25 cellular contexts compared by ENCODE assay signal in genomic region chr4:24650849-24651248, GRCh38.
DNase-seq lines count a peak whose midpoint lies in the region; ATAC-seq, FAIRE-seq and TF ChIP-seq lines count a peak whose summit lies in the region.
"Had no signal": no experiment of that assay in that cellular context is flagged by ENCODE, and none has a peak within 500 bp of the region (broad histone marks: within the 10 kb centered on the region; RNA-seq: fewer than 3 reads in every experiment).

No MANE protein-coding gene starts in this region.

- peaks cover 5% of the 10 kb centered on the region for H3K9me1 ChIP-seq in IMR-90 (ENCODE audit: insufficient read depth, low read length)

- no peak overlapping the region for H2BK20ac ChIP-seq in IMR-90 (ENCODE audit: low read depth, low read length)
- peak overlapping the region; percentile 91; the same call in 1 of the 2 replicates for H2BK20ac ChIP-seq in H1 (ENCODE audit: low read length)

- H3K4ac ChIP-seq in IMR-90 (ENCODE audit: low read depth, low read length) (no peak overlapping the region), H1 (replicated peaks; ENCODE audit: insufficient read length, low read depth, low read length) (no peak overlapping the region)

- CTCF ChIA-PET in SK-N-SH (lab: Yijun Ruan, JAX), result no interaction called here
- CTCF ChIA-PET in IMR-90 (lab: Yijun Ruan, JAX), result interaction anchor here (0.6 kb wide), 2 partner anchors 9 to 23 kb away, joined by 4 to 7 read pairs; no protein-coding TSS in a partner anchor
- CTCF ChIA-PET in H1 (lab: Charles Lee; ENCODE audit: partially characterized antibody), result interaction anchor here (1.0 to 2.4 kb wide), 3 partner anchors 8 to 173 kb away, joined by 3 to 5 read pairs (median 3); no protein-coding TSS in a partner anchor

- H3K4me1 ChIP-seq in SK-N-SH (ENCODE audit: control insufficient read depth in 1 of 2, insufficient read depth in 2 of 2, low read depth in 1 of 2, low read length in 1 of 2) (no peaks in the 10 kb centered on the region), IMR-90 (ENCODE audit: control insufficient read depth, insufficient read depth, low read length) (peaks cover 7% of the 10 kb centered on the region), H1 (replicated peaks in 1 of 4; ENCODE audit: control insufficient read depth in 3 of 4, insufficient read depth in 4 of 4, low read length in 3 of 4) (peaks cover 0 to 9% (median 1%) of the 10 kb centered on the region in 4 experiments; a peak in 3 of 7 replicates), osteoblast (ENCODE audit: insufficient read depth, low read length) (no peaks in the 10 kb centered on the region)
- H3K4me1 ChIP-seq: BE2C had no signal

- H2BK15ac ChIP-seq in IMR-90 (ENCODE audit: low read depth, low read length), result no peak overlapping the region
- H2BK15ac ChIP-seq in H1 (ENCODE audit: low read length), result no peak overlapping the region

- no peak overlapping the region for H3K18ac ChIP-seq in IMR-90 (ENCODE audit: low read depth, low read length)
- H3K18ac ChIP-seq in H1 (ENCODE audit: extremely low read depth, low read length), result no peak overlapping the region; the same call in 1 of the 2 replicates

- H3K23ac ChIP-seq in IMR-90 (ENCODE audit: low read depth, low read length) (no peak overlapping the region), H1 (ENCODE audit: insufficient read length) (no peak overlapping the region)

- no peak for TF ChIP-seq CTCF in SK-N-SH (IDR thresholded peaks at IDR 0.05)
- TF ChIP-seq CTCF in IMR-90 (conservative IDR thresholded peaks at IDR 0.05; ENCODE audit: low read depth, low read length), result no peak
- TF ChIP-seq CTCF in H1 (IDR thresholded peaks at IDR 0.05; ENCODE audit: control extremely low read depth in 1 of 3, insufficient read depth in 1 of 3, low read depth in 1 of 3, low read length in 3 of 3), result no peak
- TF ChIP-seq CTCF in osteoblast (IDR thresholded peaks at IDR 0.05; ENCODE audit: extremely low read depth, low read depth, low read length), result no peak
- no peak for TF ChIP-seq CTCF in mesothelial cell of epicardium (IDR thresholded peaks at IDR 0.05; ENCODE audit: unreplicated experiment)

- no peaks in the 10 kb centered on the region for H3K9me3 Mint-ChIP-seq in mesothelial cell of epicardium
- H3K9me3 Mint-ChIP-seq: CD4-positive, alpha-beta T cell; CD8-positive, alpha-beta memory T cell; H9 had no signal

- H2AFZ ChIP-seq in SK-N-SH (ENCODE audit: low read depth) (0 out of 2 replicates have a peak overlapping the region, but pooled peaks have one; percentile 18), IMR-90 (replicated peaks; ENCODE audit: low read length, poor library complexity) (peak overlapping the region; percentile 29), H1 (ENCODE audit: low read length) (no peak overlapping the region), osteoblast (ENCODE audit: low read length) (no peak overlapping the region)

- H3K27ac ChIP-seq in SK-N-SH (ENCODE audit: low read depth in 2 of 2, low read length in 1 of 2), result no peak overlapping the region
- no peak overlapping the region for H3K27ac ChIP-seq in IMR-90 (ENCODE audit: insufficient read depth, low read length)
- no peak overlapping the region for H3K27ac ChIP-seq in H1 (ENCODE audit: low read depth, low read length)
- H3K27ac ChIP-seq in osteoblast (ENCODE audit: low read depth, low read length), result no peak overlapping the region
- H3K27ac ChIP-seq: 22Rv1; BLaER1 treated with 17β-estradiol and CSF1 and Interleukin-3, amounts not matched to agents 10 nM and 100 nM had no signal

- no peaks in the 10 kb centered on the region for H3K9me2 ChIP-seq in SK-N-SH

- H3K14ac ChIP-seq in IMR-90 (replicated peaks; ENCODE audit: low read depth, low read length) (no peak overlapping the region), H1 (ENCODE audit: insufficient read length) (no peak overlapping the region)

- H3K79me1 ChIP-seq in IMR-90 (ENCODE audit: low read depth in 1 of 2, low read length in 2 of 2) (no peaks in the 10 kb centered on the region), H1 (ENCODE audit: low read depth, low read length) (no peaks in the 10 kb centered on the region)

- in situ Hi-C loops in IMR-90 (cut with MboI; ENCODE audit: low sequenced_read_pairs), result no loop called here

- intact Hi-C loops in IMR-90 (cut with micrococcal nuclease), result no loop called here

- H4K8ac ChIP-seq in IMR-90 (ENCODE audit: low read depth in 2 of 2, low read length in 2 of 2) (no peak overlapping the region), H1 (ENCODE audit: extremely low read depth, insufficient read depth, low read length) (no peak overlapping the region)

- H3K36me3 ChIP-seq in SK-N-SH (replicated peaks in 1 of 2; ENCODE audit: control insufficient read depth in 1 of 2, insufficient read depth in 2 of 2, low read length in 1 of 2), result no peaks in the 10 kb centered on the region
- H3K36me3 ChIP-seq in IMR-90 (ENCODE audit: control insufficient read depth, insufficient read depth, low read length), result no peaks in the 10 kb centered on the region
- H3K36me3 ChIP-seq in H1 (ENCODE audit: control insufficient read depth in 2 of 4, insufficient read depth in 4 of 4, low read length in 3 of 4), result no peaks in the 10 kb centered on the region
- H3K36me3 ChIP-seq in osteoblast (ENCODE audit: insufficient read depth, low read length), result no peaks in the 10 kb centered on the region
- H3K36me3 ChIP-seq: BE2C; BLaER1 treated with 17β-estradiol and CSF1 and Interleukin-3, amounts not matched to agents 10 nM and 100 nM had no signal

- no peak for TF ChIP-seq EP300 in SK-N-SH (IDR thresholded peaks at IDR 0.05; ENCODE audit: borderline replicate concordance in 1 of 2, low read depth in 1 of 2, low read length in 1 of 2)
- no peak for TF ChIP-seq EP300 in H1 (IDR thresholded peaks at IDR 0.05; ENCODE audit: borderline replicate concordance in 1 of 2, low read depth in 2 of 2, low read length in 2 of 2)

- no peaks in the 10 kb centered on the region for H3F3A ChIP-seq in SK-N-SH (replicated peaks; ENCODE audit: insufficient read depth)

- no peak overlapping the region for H3K27ac Mint-ChIP-seq in mesothelial cell of epicardium
- H3K27ac Mint-ChIP-seq: CD14-positive monocyte; CD4-positive, alpha-beta T cell; CD8-positive, alpha-beta memory T cell had no signal

- no TSS peak for BruUV-seq in IMR-90 (replicated peaks; lab: Mats Ljungman, UMichigan)

- H4K20me1 ChIP-seq in SK-N-SH (ENCODE audit: insufficient read depth), result no peaks in the 10 kb centered on the region
- H4K20me1 ChIP-seq in IMR-90 (ENCODE audit: insufficient read depth, low read length), result no peaks in the 10 kb centered on the region
- H4K20me1 ChIP-seq in H1 (replicated peaks in 1 of 2; ENCODE audit: control insufficient read depth in 1 of 2, insufficient read depth in 2 of 2, low read length in 2 of 2), result no peaks in the 10 kb centered on the region
- H4K20me1 ChIP-seq in osteoblast (ENCODE audit: insufficient read depth, low read length), result no peaks in the 10 kb centered on the region
- H4K20me1 ChIP-seq: BLaER1 treated with 17β-estradiol and CSF1 and Interleukin-3, amounts not matched to agents 10 nM and 100 nM had no signal

- H4K5ac ChIP-seq in IMR-90 (ENCODE audit: low read depth, low read length), result no peak overlapping the region
- no peak overlapping the region for H4K5ac ChIP-seq in H1 (ENCODE audit: insufficient read length, low read depth, low read length)

- H3K27me3 Mint-ChIP-seq in mesothelial cell of epicardium (ENCODE audit: low read depth), result no peaks in the 10 kb centered on the region

- no peak for TF ChIP-seq RAD21 in SK-N-SH (IDR thresholded peaks at IDR 0.05; ENCODE audit: low read length)
- TF ChIP-seq RAD21 in IMR-90 (IDR thresholded peaks at IDR 0.05; ENCODE audit: low read length), result no peak
- TF ChIP-seq RAD21 in H1 (IDR thresholded peaks at IDR 0.05 in 1 of 2, conservative IDR thresholded peaks at IDR 0.05 in 1 of 2; ENCODE audit: low read depth in 2 of 2, low read length in 2 of 2), result no peak

- no peaks in the 10 kb centered on the region for H3K27me3 ChIP-seq in SK-N-SH (ENCODE audit: insufficient read depth)
- peaks cover 3% of the 10 kb centered on the region; the same call in 1 of the 2 replicates for H3K27me3 ChIP-seq in IMR-90 (ENCODE audit: control insufficient read depth, insufficient read depth, low read length)
- H3K27me3 ChIP-seq in H1 (replicated peaks in 1 of 4; ENCODE audit: control insufficient read depth in 3 of 4, extremely low read depth in 1 of 4, insufficient read depth in 3 of 4, low read length in 3 of 4), result no peaks in the 10 kb centered on the region
- H3K27me3 ChIP-seq in osteoblast (ENCODE audit: insufficient read depth, low read length), result peaks cover 2% of the 10 kb centered on the region
- H3K27me3 ChIP-seq: BE2C had no signal

- DNase-seq in SK-N-SH, result no peak
- DNase-seq in IMR-90, result no peak
- no peak for DNase-seq in H1 (ENCODE audit: low read depth in 1 of 2, low spot score in 2 of 2)
- DNase-seq in osteoblast (ENCODE audit: insufficient read length, low spot score, missing footprints), result peak; percentile 74
- no peak for DNase-seq in RPMI8226
- no peak for DNase-seq in mesothelial cell of epicardium (ENCODE audit: low spot score in 2 of 2, unreplicated experiment in 2 of 2)
- DNase-seq in DMS153 (lab: John Stamatoyannopoulos, UW), result no peak
- DNase-seq: ACHN; AML-193; BE2C; CD4-positive, alpha-beta T cell; CD8-positive, alpha-beta memory T cell; DMS 273 treated with DMSO at 0.1 percent for 48 hours; DMS79 treated with DMSO at 0.1 percent for 48 hours; GF-D8; H9 had no signal

- no peak overlapping the region for H2AK9ac ChIP-seq in IMR-90 (replicated peaks; ENCODE audit: low read depth, low read length, poor library complexity)

- TF ChIP-seq POLR2A in IMR-90 (IDR thresholded peaks at IDR 0.05; ENCODE audit: low read depth, low read length) (no peak), H1 (IDR thresholded peaks at IDR 0.05; ENCODE audit: control extremely low read depth in 1 of 2, low read depth in 2 of 2, low read length in 2 of 2) (no peak)

- H3K9ac ChIP-seq in SK-N-SH (no peak overlapping the region), IMR-90 (ENCODE audit: low read depth, low read length) (no peak overlapping the region), H1 (replicated peaks in 1 of 4; ENCODE audit: extremely low read depth in 1 of 4, low read depth in 3 of 4, low read length in 3 of 4) (no peak overlapping the region)
- H3K9ac ChIP-seq: BLaER1 treated with 17β-estradiol and CSF1 and Interleukin-3, amounts not matched to agents 10 nM and 100 nM had no signal

- H2BK120ac ChIP-seq in IMR-90 (ENCODE audit: low read depth, low read length) (no peak overlapping the region), H1 (replicated peaks; ENCODE audit: low read depth, low read length) (no peak overlapping the region)

- dilution Hi-C loops in IMR-90 (cut with HindIII; ENCODE audit: low sequenced_read_pairs, unreplicated experiment), result no loop called here

- FAIRE-seq in H1 (lab: Jason Lieb, UNC), result no peak
- FAIRE-seq: A204.1, D721Med, GM12891, GM18507 had no signal

- H4K91ac ChIP-seq in IMR-90 (ENCODE audit: insufficient read depth, low read depth, low read length) (no peak overlapping the region), H1 (replicated peaks; ENCODE audit: insufficient read length, low read length) (no peak overlapping the region)

- H3K36me3 Mint-ChIP-seq in mesothelial cell of epicardium, result no peaks in the 10 kb centered on the region
- H3K36me3 Mint-ChIP-seq: CD14-positive monocyte; CD8-positive, alpha-beta memory T cell had no signal

- no peak overlapping the region for H2AK5ac ChIP-seq in IMR-90 (ENCODE audit: low read depth, low read length)
- no peak overlapping the region for H2AK5ac ChIP-seq in H1 (ENCODE audit: low read depth, low read length)

- no peak overlapping the region for H3K4me3 Mint-ChIP-seq in mesothelial cell of epicardium
- H3K4me3 Mint-ChIP-seq: CD14-positive monocyte; CD4-positive, alpha-beta T cell; CD8-positive, alpha-beta memory T cell; H9 had no signal

- no peak overlapping the region for H3K4me2 ChIP-seq in SK-N-SH
- no peak overlapping the region for H3K4me2 ChIP-seq in IMR-90 (ENCODE audit: low read depth, low read length)
- no peak overlapping the region for H3K4me2 ChIP-seq in H1 (ENCODE audit: insufficient read depth in 1 of 2, low read depth in 2 of 2, low read length in 2 of 2)
- H3K4me2 ChIP-seq in osteoblast (ENCODE audit: insufficient read depth, low read length), result no peak overlapping the region

- H3K4me1 Mint-ChIP-seq in mesothelial cell of epicardium, result no peaks in the 10 kb centered on the region
- H3K4me1 Mint-ChIP-seq: CD8-positive, alpha-beta memory T cell had no signal

- H3K79me2 ChIP-seq in SK-N-SH (ENCODE audit: insufficient read depth), result no peaks in the 10 kb centered on the region
- H3K79me2 ChIP-seq in H1 (ENCODE audit: control insufficient read depth in 1 of 2, insufficient read depth in 2 of 2, low read length in 2 of 2), result no peaks in the 10 kb centered on the region
- H3K79me2 ChIP-seq in osteoblast (ENCODE audit: insufficient read depth, low read length), result no peaks in the 10 kb centered on the region

- no peaks in the 10 kb centered on the region for H3K23me2 ChIP-seq in H1 (ENCODE audit: low read depth, low read length)

- no peak for ATAC-seq in SK-N-SH treated with all-trans-retinoic acid at 6 μM for 48 hours
- ATAC-seq in IMR-90 (ENCODE audit: low read depth), result no peak
- ATAC-seq: HCT116 had no signal

- no peak overlapping the region for H3K56ac ChIP-seq in IMR-90 (ENCODE audit: extremely low read depth, insufficient read depth, low read length)
- H3K56ac ChIP-seq in H1 (replicated peaks; ENCODE audit: insufficient read length, low read depth, low read length), result no peak overlapping the region

- H3K4me3 ChIP-seq in SK-N-SH (ENCODE audit: low read depth in 2 of 2, low read length in 1 of 2) (no peak overlapping the region), IMR-90 (ENCODE audit: insufficient read depth, low read depth, low read length) (no peak overlapping the region), H1 (ENCODE audit: extremely low read depth in 1 of 4, insufficient read depth in 2 of 4, low read depth in 3 of 4, low read length in 4 of 4) (no peak overlapping the region), osteoblast (ENCODE audit: insufficient read depth, low read length) (no peak overlapping the region)
- H3K4me3 ChIP-seq: BLaER1 treated with 17β-estradiol and CSF1 and Interleukin-3, amounts not matched to agents 10 nM and 100 nM had no signal

- H3K9me3 ChIP-seq in SK-N-SH, result no peaks in the 10 kb centered on the region
- H3K9me3 ChIP-seq in IMR-90 (ENCODE audit: control insufficient read depth, insufficient read depth, low read length), result no peaks in the 10 kb centered on the region; the same call in 1 of the 2 replicates
- no peaks in the 10 kb centered on the region for H3K9me3 ChIP-seq in H1 (ENCODE audit: insufficient read depth in 2 of 2, low read depth in 1 of 2, low read length in 1 of 2)
- no peaks in the 10 kb centered on the region for H3K9me3 ChIP-seq in osteoblast (ENCODE audit: low read depth, low read length)
- H3K9me3 ChIP-seq: BE2C; BLaER1 treated with 17β-estradiol and CSF1 and Interleukin-3, amounts not matched to agents 10 nM and 100 nM had no signal

- POLR2A ChIA-PET in SK-N-SH (lab: Yijun Ruan, JAX), result no interaction called here
- POLR2A ChIA-PET in IMR-90 (lab: Charles Lee; ENCODE audit: unreplicated experiment), result no interaction called here
- POLR2A ChIA-PET in H1 (lab: Charles Lee; ENCODE audit: partially characterized antibody), result interaction anchor here (1.1 to 2.6 kb wide), 4 partner anchors 9 to 68 kb away, joined by 5 to 8 read pairs (median 6); partner anchors contain the start of gene DHX15

- no peak overlapping the region for H2BK5ac ChIP-seq in IMR-90 (ENCODE audit: low read depth, low read length, poor library complexity, severe bottlenecking)
- H2BK5ac ChIP-seq in H1 (ENCODE audit: low read depth, low read length), result no peak overlapping the region

- H2BK12ac ChIP-seq in H1 (ENCODE audit: low read depth, low read length), result no peak overlapping the region

Comparison
In these comparisons a context has a peak if more than half of its experiments do, and no peak if none do; other contexts are left out.
1. H2AFZ ChIP-seq: peak in SK-N-SH (single experiment) and IMR-90 (single experiment); none in H1 (single experiment) and osteoblast (single experiment).